Comparison of ENCODE assay signal across 10 cellular contexts in genomic region chr14:40417777-40418401, GRCh38.
DNase-seq lines count a peak whose midpoint lies in the region; ATAC-seq and TF ChIP-seq lines count a peak whose summit lies in the region.
"Had no signal": no experiment of that assay in that cellular context is flagged by ENCODE, and none has a peak within 500 bp of the region (broad histone marks: within the 10 kb centered on the region; RNA-seq: fewer than 3 reads in every experiment).

No MANE protein-coding gene starts in this region.

- H3K9me3 ChIP-seq in endocrine pancreas (ENCODE audit: control insufficient read depth, low read length) (no peaks in the 10 kb centered on the region), smooth muscle cell (replicated peaks; ENCODE audit: low read depth) (no peaks in the 10 kb centered on the region)

- no peaks in the 10 kb centered on the region for H3K27me3 Mint-ChIP-seq in activated naive CD4-positive, alpha-beta T cell treated with anti-CD3 and anti-CD28 coated beads, Interleukin-2, amount 10 ng/mL, durations not matched to agents 7 days and 5 days
- no peaks in the 10 kb centered on the region for H3K27me3 Mint-ChIP-seq in activated T-helper 1 cell treated with anti-CD3 and anti-CD28 coated beads, Interleukin-12 subunit alpha, Interleukin-12 subunit beta, Interleukin-2, Interleukin-4 antibody, amounts not matched to agents 30 ng/mL and 10 ng/mL and 1 ng/mL, durations not matched to agents 14 hours and 24 hours and 36 hours (ENCODE audit: insufficient read depth)

- no peak overlapping the region for H3K27ac Mint-ChIP-seq in activated naive CD4-positive, alpha-beta T cell treated with anti-CD3 and anti-CD28 coated beads, Interleukin-2, amount 10 ng/mL, durations not matched to agents 7 days and 5 days
- H3K27ac Mint-ChIP-seq in activated T-helper 1 cell treated with anti-CD3 and anti-CD28 coated beads, Interleukin-12 subunit alpha, Interleukin-12 subunit beta, Interleukin-2, Interleukin-4 antibody, amounts not matched to agents 30 ng/mL and 10 ng/mL and 1 ng/mL, durations not matched to agents 14 hours and 24 hours and 36 hours = no peak overlapping the region
- H3K27ac Mint-ChIP-seq: activated naive CD4-positive, alpha-beta T cell treated with anti-CD3 and anti-CD28 coated beads, Interleukin-2, amount 50 U/mL, for 72 hours had no signal

- H3K27me3 ChIP-seq in endocrine pancreas (ENCODE audit: control insufficient read depth, insufficient read depth, low read length) = peaks cover 3% of the 10 kb centered on the region
- no peaks in the 10 kb centered on the region for H3K27me3 ChIP-seq in smooth muscle cell (ENCODE audit: low read depth)

- DNase-seq in activated naive CD4-positive, alpha-beta T cell treated with anti-CD3 and anti-CD28 coated beads, Interleukin-2, amount 10 ng/mL, durations not matched to agents 7 days and 5 days = peak; percentile 22
- DNase-seq in activated naive CD4-positive, alpha-beta T cell (lab: John Stamatoyannopoulos, UW) = no peak
- DNase-seq in NOMO-1 (lab: John Stamatoyannopoulos, UW; ENCODE audit: unreplicated experiment in 2 of 2) (peak; percentile 15 to 33), smooth muscle cell (lab: John Stamatoyannopoulos, UW; ENCODE audit: unreplicated experiment) (no peak)
- DNase-seq in activated T-helper 1 cell treated with anti-CD3 and anti-CD28 coated beads, Interleukin-12 subunit alpha, Interleukin-12 subunit beta, Interleukin-2, Interleukin-4 antibody, amounts not matched to agents 30 ng/mL and 10 ng/mL and 1 ng/mL, durations not matched to agents 14 hours and 24 hours and 36 hours (ENCODE audit: low spot score) = no peak

- H3K4me1 Mint-ChIP-seq in activated naive CD4-positive, alpha-beta T cell treated with anti-CD3 and anti-CD28 coated beads, Interleukin-2, amount 10 ng/mL, durations not matched to agents 7 days and 5 days = no peaks in the 10 kb centered on the region
- no peaks in the 10 kb centered on the region for H3K4me1 Mint-ChIP-seq in activated T-helper 1 cell treated with anti-CD3 and anti-CD28 coated beads, Interleukin-12 subunit alpha, Interleukin-12 subunit beta, Interleukin-2, Interleukin-4 antibody, amounts not matched to agents 30 ng/mL and 10 ng/mL and 1 ng/mL, durations not matched to agents 14 hours and 24 hours and 36 hours (ENCODE audit: low read depth)

- no peaks in the 10 kb centered on the region for H3K36me3 Mint-ChIP-seq in activated naive CD4-positive, alpha-beta T cell treated with anti-CD3 and anti-CD28 coated beads, Interleukin-2, amount 10 ng/mL, durations not matched to agents 7 days and 5 days
- no peaks in the 10 kb centered on the region for H3K36me3 Mint-ChIP-seq in activated T-helper 1 cell treated with anti-CD3 and anti-CD28 coated beads, Interleukin-12 subunit alpha, Interleukin-12 subunit beta, Interleukin-2, Interleukin-4 antibody, amounts not matched to agents 30 ng/mL and 10 ng/mL and 1 ng/mL, durations not matched to agents 14 hours and 24 hours and 36 hours (ENCODE audit: low read depth)
- H3K36me3 Mint-ChIP-seq: activated naive CD4-positive, alpha-beta T cell treated with anti-CD3 and anti-CD28 coated beads, Interleukin-2, amount 50 U/mL, for 72 hours had no signal

- no peaks in the 10 kb centered on the region for H3K9me3 Mint-ChIP-seq in activated naive CD4-positive, alpha-beta T cell treated with anti-CD3 and anti-CD28 coated beads, Interleukin-2, amount 10 ng/mL, durations not matched to agents 7 days and 5 days
- H3K9me3 Mint-ChIP-seq in activated T-helper 1 cell treated with anti-CD3 and anti-CD28 coated beads, Interleukin-12 subunit alpha, Interleukin-12 subunit beta, Interleukin-2, Interleukin-4 antibody, amounts not matched to agents 30 ng/mL and 10 ng/mL and 1 ng/mL, durations not matched to agents 14 hours and 24 hours and 36 hours = peaks cover 3% of the 10 kb centered on the region
- H3K9me3 Mint-ChIP-seq: activated naive CD4-positive, alpha-beta T cell treated with anti-CD3 and anti-CD28 coated beads, Interleukin-2, amount 50 U/mL, for 72 hours had no signal

- H3K36me3 ChIP-seq in endocrine pancreas (ENCODE audit: control insufficient read depth, insufficient read depth, low read length) = no peaks in the 10 kb centered on the region
- H3K36me3 ChIP-seq in smooth muscle cell (ENCODE audit: low read depth) = no peaks in the 10 kb centered on the region

- peak overlapping the region; percentile 84 for H3K4me2 ChIP-seq in smooth muscle cell

- CTCF ChIA-PET in activated naive CD4-positive, alpha-beta T cell treated with anti-CD3 and anti-CD28 coated beads, Interleukin-2, amount 10 ng/mL, durations not matched to agents 7 days and 5 days (lab: Charles Lee) = interaction anchor here (0.9 to 1.7 kb wide), 3 partner anchors 9 to 1184 kb away, joined by 3 to 8 read pairs (median 7); no protein-coding TSS in a partner anchor

- H3K9ac ChIP-seq in endocrine pancreas (ENCODE audit: control insufficient read depth, insufficient read depth, low read length) (no peak overlapping the region), smooth muscle cell (ENCODE audit: low read depth) (no peak overlapping the region)

- ATAC-seq in HG03432 (IDR thresholded peaks at IDR 0.05; ENCODE audit: unreplicated experiment) = peak; percentile 92
- ATAC-seq in GM19455 (IDR thresholded peaks at IDR 0.05; ENCODE audit: unreplicated experiment) = no peak
- ATAC-seq: activated naive CD4-positive, alpha-beta T cell treated with anti-CD3 and anti-CD28 coated beads, Interleukin-2, amount 50 U/mL, for 72 hours; right cardiac atrium had no signal

- 30% methylated on average over 6 of the region's 6 CpGs for WGBS in smooth muscle cell (ENCODE audit: low lambda C conversion rate)

- H3K79me2 ChIP-seq in smooth muscle cell (ENCODE audit: low read depth) = no peaks in the 10 kb centered on the region

- H3K4me1 ChIP-seq in endocrine pancreas (ENCODE audit: control insufficient read depth, insufficient read depth, low read length) (no peaks in the 10 kb centered on the region), smooth muscle cell (ENCODE audit: low read depth) (no peaks in the 10 kb centered on the region)

- H4K20me1 ChIP-seq in smooth muscle cell (ENCODE audit: low read depth) = no peaks in the 10 kb centered on the region

- TF ChIP-seq CTCF in smooth muscle cell (IDR thresholded peaks at IDR 0.05; ENCODE audit: borderline replicate concordance, insufficient read depth, poor library complexity, severe bottlenecking) = peak; percentile 85

- H3K4me3 ChIP-seq in endocrine pancreas (ENCODE audit: control insufficient read depth, insufficient read depth, low read length) (peak overlapping the region; percentile 61), smooth muscle cell (peak overlapping the region; percentile 45)

- peak overlapping the region; percentile 89 for H2AFZ ChIP-seq in smooth muscle cell (ENCODE audit: low read depth)

- H3F3A ChIP-seq in smooth muscle cell (ENCODE audit: low read depth) = no peaks in the 10 kb centered on the region

- H3K27ac ChIP-seq in smooth muscle cell (ENCODE audit: low read depth) = no peak overlapping the region

- H3K4me3 Mint-ChIP-seq in activated naive CD4-positive, alpha-beta T cell treated with anti-CD3 and anti-CD28 coated beads, Interleukin-2, amount 10 ng/mL, durations not matched to agents 7 days and 5 days = no peak overlapping the region
- no peak overlapping the region for H3K4me3 Mint-ChIP-seq in activated T-helper 1 cell treated with anti-CD3 and anti-CD28 coated beads, Interleukin-12 subunit alpha, Interleukin-12 subunit beta, Interleukin-2, Interleukin-4 antibody, amounts not matched to agents 30 ng/mL and 10 ng/mL and 1 ng/mL, durations not matched to agents 14 hours and 24 hours and 36 hours

- intact Hi-C loops in activated T-helper 1 cell treated with anti-CD3 and anti-CD28 coated beads, Interleukin-12 subunit alpha, Interleukin-12 subunit beta, Interleukin-2, Interleukin-4 antibody, amounts not matched to agents 30 ng/mL and 10 ng/mL and 1 ng/mL, durations not matched to agents 14 hours and 24 hours and 36 hours (cut with micrococcal nuclease) = no loop called here

Comparison
In these comparisons a context has a peak if more than half of its experiments do, and no peak if none do; other contexts are left out.
1. DNase-seq: peak in activated naive CD4-positive, alpha-beta T cell treated with anti-CD3 and anti-CD28 coated beads, Interleukin-2, amount 10 ng/mL, durations not matched to agents 7 days and 5 days (single experiment) and NOMO-1 (2 of 2); none in activated naive CD4-positive, alpha-beta T cell (0 of 4), smooth muscle cell (single experiment) and activated T-helper 1 cell treated with anti-CD3 and anti-CD28 coated beads, Interleukin-12 subunit alpha, Interleukin-12 subunit beta, Interleukin-2, Interleukin-4 antibody, amounts not matched to agents 30 ng/mL and 10 ng/mL and 1 ng/mL, durations not matched to agents 14 hours and 24 hours and 36 hours (single experiment).